In genomic region chr1:168708698-168709406, GRCh38 we compare ENCODE assay signal across 1 cellular context.
TF ChIP-seq lines count a peak whose summit lies in the region.

No MANE protein-coding gene starts in this region.

TF ChIP-seq in HepG2, 621 proteins besides CTCF, POLR2A, EP300 and RAD21 (continued from another document):
- no peak for TF ChIP-seq ZBTB2 (CRISPR knock-in tag; IDR thresholded peaks at IDR 0.05; ENCODE audit: low read depth)
- no peak for TF ChIP-seq ZBTB3 (CRISPR knock-in tag; IDR thresholded peaks at IDR 0.05; ENCODE audit: borderline replicate concordance, low read depth)
- TF ChIP-seq ZNF282 (IDR thresholded peaks at IDR 0.05; ENCODE audit: partially characterized antibody), result no peak
- no peak for TF ChIP-seq CHCHD3 (CRISPR knock-in tag; IDR thresholded peaks at IDR 0.05)
- TF ChIP-seq ZNF234 (CRISPR knock-in tag; conservative IDR thresholded peaks at IDR 0.05), result no peak
- no peak for TF ChIP-seq FOXK1 (CRISPR knock-in tag; IDR thresholded peaks at IDR 0.05; ENCODE audit: borderline replicate concordance, low read depth)
- TF ChIP-seq ZNF280D (CRISPR knock-in tag; IDR thresholded peaks at IDR 0.05), result no peak
- no peak for TF ChIP-seq CEBPB (IDR thresholded peaks at IDR 0.05; ENCODE audit: borderline replicate concordance, low read depth, low read length)
- TF ChIP-seq ZSCAN22 (CRISPR knock-in tag; IDR thresholded peaks at IDR 0.05), result no peak
- TF ChIP-seq KDM6A (CRISPR knock-in tag; IDR thresholded peaks at IDR 0.05; ENCODE audit: low read depth), result no peak
- TF ChIP-seq KIAA2018 (CRISPR knock-in tag; IDR thresholded peaks at IDR 0.05; ENCODE audit: borderline replicate concordance), result no peak
